Comparison of ENCODE assay signal across 9 cellular contexts in genomic region chr12:32261638-32262037, GRCh38.
DNase-seq lines count a peak whose midpoint lies in the region; ATAC-seq lines count a peak whose summit lies in the region.
"Had no signal": no experiment of that assay in that cellular context is flagged by ENCODE, and none has a peak within 500 bp of the region (broad histone marks: within the 10 kb centered on the region; RNA-seq: fewer than 3 reads in every experiment).

No MANE protein-coding gene starts in this region.

- H3K4me1 ChIP-seq in trophoblast cell (ENCODE audit: control insufficient read depth in 1 of 2, insufficient read depth in 2 of 2, low read length in 2 of 2) (peaks cover 2 to 13% of the 10 kb centered on the region in 2 experiments), right cardiac atrium (ENCODE audit: control insufficient read depth, insufficient read depth, low read length) (no peaks in the 10 kb centered on the region)

- H3K79me1 ChIP-seq in trophoblast cell (ENCODE audit: low read length): peaks cover 1% of the 10 kb centered on the region

- H3K27me3 Mint-ChIP-seq in activated CD4-positive, alpha-beta memory T cell treated with anti-CD3 and anti-CD28 coated beads for 36 hours: no peaks in the 10 kb centered on the region
- no peaks in the 10 kb centered on the region for H3K27me3 Mint-ChIP-seq in activated CD4-positive, alpha-beta memory T cell treated with anti-CD3 and anti-CD28 coated beads, Interleukin-2, amount 10 ng/mL, durations not matched to agents 7 days and 5 days

- H4K91ac ChIP-seq in trophoblast cell (ENCODE audit: low read depth, low read length): peak overlapping the region; percentile 52

- H3K27ac Mint-ChIP-seq in activated CD4-positive, alpha-beta memory T cell treated with anti-CD3 and anti-CD28 coated beads for 36 hours: no peak overlapping the region
- H3K27ac Mint-ChIP-seq in activated CD4-positive, alpha-beta memory T cell treated with anti-CD3 and anti-CD28 coated beads, Interleukin-2, amount 10 ng/mL, durations not matched to agents 7 days and 5 days: no peak overlapping the region

- intact Hi-C loops in activated CD4-positive, alpha-beta memory T cell treated with anti-CD3 and anti-CD28 coated beads for 36 hours (cut with micrococcal nuclease): no loop called here
- intact Hi-C loops in right cardiac atrium (cut with DNase I): no loop called here

- H3K4me2 ChIP-seq in trophoblast cell (ENCODE audit: low read length): no peak overlapping the region

- H3K9me3 ChIP-seq in trophoblast cell (ENCODE audit: insufficient read depth, low read depth, low read length) (no peaks in the 10 kb centered on the region), right cardiac atrium (ENCODE audit: control insufficient read depth, low read length) (no peaks in the 10 kb centered on the region)

- no peak overlapping the region for H3K27ac ChIP-seq in trophoblast cell (ENCODE audit: low read depth, low read length)
- no peak overlapping the region for H3K27ac ChIP-seq in right cardiac atrium (ENCODE audit: low read length)

- H3K4me3 Mint-ChIP-seq in activated CD4-positive, alpha-beta memory T cell treated with anti-CD3 and anti-CD28 coated beads for 36 hours: no peak overlapping the region
- no peak overlapping the region for H3K4me3 Mint-ChIP-seq in activated CD4-positive, alpha-beta memory T cell treated with anti-CD3 and anti-CD28 coated beads, Interleukin-2, amount 10 ng/mL, durations not matched to agents 7 days and 5 days

- H3K27me3 ChIP-seq in trophoblast cell (ENCODE audit: insufficient read depth, low read length) (no peaks in the 10 kb centered on the region), right cardiac atrium (ENCODE audit: control insufficient read depth, insufficient read depth) (no peaks in the 10 kb centered on the region)

- peak overlapping the region; percentile 31 for H3K14ac ChIP-seq in trophoblast cell (ENCODE audit: low read length)

- no peak overlapping the region for H4K12ac ChIP-seq in trophoblast cell (ENCODE audit: low read depth, low read length)

- CTCF ChIA-PET in activated CD4-positive, alpha-beta memory T cell treated with anti-CD3 and anti-CD28 coated beads for 36 hours (lab: Charles Lee): interaction anchor here (0.7 to 1.2 kb wide), 2 partner anchors 9 to 201 kb away, joined by 3 read pairs; no protein-coding TSS in a partner anchor
- CTCF ChIA-PET in activated CD4-positive, alpha-beta memory T cell treated with anti-CD3 and anti-CD28 coated beads, Interleukin-2, amount 10 ng/mL, durations not matched to agents 7 days and 5 days (lab: Charles Lee): no interaction called here

- no peak overlapping the region for H2AK5ac ChIP-seq in trophoblast cell (ENCODE audit: low read length)

- no peak overlapping the region for H3K23ac ChIP-seq in trophoblast cell (ENCODE audit: low read length)

- H3K79me2 ChIP-seq in trophoblast cell (ENCODE audit: control insufficient read depth, insufficient read depth, low read length, poor library complexity): no peaks in the 10 kb centered on the region

- H4K8ac ChIP-seq in trophoblast cell (ENCODE audit: low read depth, low read length): no peak overlapping the region

- peak overlapping the region; percentile 33 for H3K18ac ChIP-seq in trophoblast cell (ENCODE audit: low read length)

- peaks cover 4% of the 10 kb centered on the region for H3K36me3 Mint-ChIP-seq in activated CD4-positive, alpha-beta memory T cell treated with anti-CD3 and anti-CD28 coated beads for 36 hours
- peaks cover 4% of the 10 kb centered on the region for H3K36me3 Mint-ChIP-seq in activated CD4-positive, alpha-beta memory T cell treated with anti-CD3 and anti-CD28 coated beads, Interleukin-2, amount 10 ng/mL, durations not matched to agents 7 days and 5 days (ENCODE audit: low read depth)

- WGBS in trophoblast cell (ENCODE audit: extremely low coverage, insufficient coverage, insufficient read length): no CpG with 5 or more reads among the region's 1 CpG
- 91% methylated on average over 1 of the region's 1 CpG for WGBS in right cardiac atrium

- POLR2A ChIA-PET in activated CD4-positive, alpha-beta memory T cell treated with anti-CD3 and anti-CD28 coated beads for 36 hours (lab: Charles Lee): no interaction called here
- POLR2A ChIA-PET in activated CD4-positive, alpha-beta memory T cell treated with anti-CD3 and anti-CD28 coated beads, Interleukin-2, amount 10 ng/mL, durations not matched to agents 7 days and 5 days (lab: Charles Lee): no interaction called here

- DNase-seq in activated CD4-positive, alpha-beta memory T cell treated with anti-CD3 and anti-CD28 coated beads for 36 hours: peak; percentile 25
- DNase-seq in activated CD4-positive, alpha-beta memory T cell treated with anti-CD3 and anti-CD28 coated beads, Interleukin-2, amount 10 ng/mL, durations not matched to agents 7 days and 5 days: no peak
- peak; percentile 44 for DNase-seq in Jurkat, Clone E6-1 (ENCODE audit: low read depth, low spot score)
- DNase-seq in amniotic epithelial cell (ENCODE audit: low read depth): peak; percentile 17
- DNase-seq in trophoblast cell: no peak
- DNase-seq in right cardiac atrium: no peak
- DNase-seq: AML-193 had no signal

- peaks cover 11% of the 10 kb centered on the region for H3K4me1 Mint-ChIP-seq in activated CD4-positive, alpha-beta memory T cell treated with anti-CD3 and anti-CD28 coated beads for 36 hours (ENCODE audit: low read depth)
- peaks cover 8% of the 10 kb centered on the region for H3K4me1 Mint-ChIP-seq in activated CD4-positive, alpha-beta memory T cell treated with anti-CD3 and anti-CD28 coated beads, Interleukin-2, amount 10 ng/mL, durations not matched to agents 7 days and 5 days

- peaks cover 4% of the 10 kb centered on the region for H3K9me3 Mint-ChIP-seq in activated CD4-positive, alpha-beta memory T cell treated with anti-CD3 and anti-CD28 coated beads for 36 hours
- peaks cover 2% of the 10 kb centered on the region for H3K9me3 Mint-ChIP-seq in activated CD4-positive, alpha-beta memory T cell treated with anti-CD3 and anti-CD28 coated beads, Interleukin-2, amount 10 ng/mL, durations not matched to agents 7 days and 5 days

- no peak overlapping the region for H3K4ac ChIP-seq in trophoblast cell (ENCODE audit: low read depth, low read length)

- no peak overlapping the region for H2AFZ ChIP-seq in trophoblast cell (ENCODE audit: insufficient read depth, low read length, poor library complexity)

- peak overlapping the region; percentile 27 for H2BK12ac ChIP-seq in trophoblast cell (ENCODE audit: low read length)

- no peak overlapping the region for H2BK5ac ChIP-seq in trophoblast cell (ENCODE audit: low read depth, low read length, poor library complexity)

- H2BK120ac ChIP-seq in trophoblast cell (ENCODE audit: insufficient read depth, low read length, poor library complexity): no peak overlapping the region

- H3K36me3 ChIP-seq in trophoblast cell (ENCODE audit: control insufficient read depth in 1 of 2, insufficient read depth in 2 of 2, low read length in 2 of 2): no peaks in the 10 kb centered on the region

- ATAC-seq in HG02571 (IDR thresholded peaks at IDR 0.05; ENCODE audit: unreplicated experiment) (no peak), HG03196 (IDR thresholded peaks at IDR 0.05; ENCODE audit: unreplicated experiment) (no peak), right cardiac atrium (no peak)

- no peak overlapping the region for H3K4me3 ChIP-seq in Jurkat, Clone E6-1 (ENCODE audit: low read length)
- no peak overlapping the region for H3K4me3 ChIP-seq in trophoblast cell (ENCODE audit: low read depth, low read length)
- no peak overlapping the region for H3K4me3 ChIP-seq in right cardiac atrium (ENCODE audit: low read length)

- H3K9ac ChIP-seq in trophoblast cell (ENCODE audit: low read length): no peak overlapping the region

Comparison
In these comparisons a context has a peak if more than half of its experiments do, and no peak if none do; other contexts are left out.
1. DNase-seq: peak in activated CD4-positive, alpha-beta memory T cell treated with anti-CD3 and anti-CD28 coated beads for 36 hours (single experiment), Jurkat, Clone E6-1 (single experiment) and amniotic epithelial cell (single experiment); none in activated CD4-positive, alpha-beta memory T cell treated with anti-CD3 and anti-CD28 coated beads, Interleukin-2, amount 10 ng/mL, durations not matched to agents 7 days and 5 days (single experiment), trophoblast cell (0 of 2) and right cardiac atrium (0 of 3).